In genomic region chr9:84970432-84970831, GRCh38 we compare ENCODE assay signal across 26 cellular contexts.
DNase-seq lines count a peak whose midpoint lies in the region; ATAC-seq, FAIRE-seq and TF ChIP-seq lines count a peak whose summit lies in the region.
"Had no signal": no experiment of that assay in that cellular context is flagged by ENCODE, and none has a peak within 500 bp of the region (broad histone marks: within the 10 kb centered on the region; RNA-seq: fewer than 3 reads in every experiment).

No MANE protein-coding gene starts in this region.

- H3K27me3 Mint-ChIP-seq in CD14-positive monocyte (ENCODE audit: low read depth in 3 of 3): peaks cover 0 to 5% (median 1%) of the 10 kb centered on the region in 3 donors

- no peak for FAIRE-seq in small intestine (lab: Jason Lieb, UNC)
- FAIRE-seq: endothelial cell of umbilical vein, frontal cortex had no signal

- H3K9me3 ChIP-seq in MG63 (no peaks in the 10 kb centered on the region), colonic mucosa (no peaks in the 10 kb centered on the region), mucosa of descending colon (no peaks in the 10 kb centered on the region), small intestine (ENCODE audit: control insufficient read depth, low read depth) (no peaks in the 10 kb centered on the region), osteoblast (ENCODE audit: low read depth, low read length) (peaks cover 4% of the 10 kb centered on the region)
- H3K9me3 ChIP-seq: BE2C, tibial artery had no signal

- H3K4me1 ChIP-seq in colonic mucosa: no peaks in the 10 kb centered on the region
- peaks cover 10% of the 10 kb centered on the region for H3K4me1 ChIP-seq in mucosa of descending colon (ENCODE audit: low read depth)
- H3K4me1 ChIP-seq in small intestine (ENCODE audit: control insufficient read depth in 2 of 2, insufficient read depth in 1 of 2, low read depth in 1 of 2, low read length in 1 of 2): no peaks in the 10 kb centered on the region
- H3K4me1 ChIP-seq in osteoblast (ENCODE audit: insufficient read depth, low read length): no peaks in the 10 kb centered on the region
- H3K4me1 ChIP-seq: BE2C, tibial artery had no signal

- no peaks in the 10 kb centered on the region for H3K4me1 Mint-ChIP-seq in CD14-positive monocyte
- H3K4me1 Mint-ChIP-seq: activated CD4-positive, alpha-beta memory T cell treated with anti-CD3 and anti-CD28 coated beads, Interleukin-2, amount 10 ng/mL, durations not matched to agents 7 days and 5 days had no signal

- peaks cover 0 to 5% (median 0%) of the 10 kb centered on the region in 7 donors for H3K9me3 Mint-ChIP-seq in CD14-positive monocyte
- H3K9me3 Mint-ChIP-seq: activated CD4-positive, alpha-beta memory T cell treated with anti-CD3 and anti-CD28 coated beads, Interleukin-2, amount 10 ng/mL, durations not matched to agents 7 days and 5 days had no signal

- no peak overlapping the region for H3K4me3 Mint-ChIP-seq in CD14-positive monocyte
- H3K4me3 Mint-ChIP-seq: activated CD4-positive, alpha-beta memory T cell treated with anti-CD3 and anti-CD28 coated beads, Interleukin-2, amount 10 ng/mL, durations not matched to agents 7 days and 5 days had no signal

- TF ChIP-seq CTCF in colonic mucosa (IDR thresholded peaks at IDR 0.05): no peak
- TF ChIP-seq CTCF in mucosa of descending colon (IDR thresholded peaks at IDR 0.05): no peak
- TF ChIP-seq CTCF in osteoblast (IDR thresholded peaks at IDR 0.05; ENCODE audit: extremely low read depth, low read depth, low read length): no peak
- no peak for TF ChIP-seq CTCF in CD14-positive monocyte (IDR thresholded peaks at IDR 0.05)

- no peak overlapping the region for H3K4me2 ChIP-seq in osteoblast (ENCODE audit: insufficient read depth, low read length)

- in situ Hi-C loops in Caki2 (cut with HindIII; ENCODE audit: low pct_unique_long_range_greater_than_20kb, low sequenced_read_pairs): no loop called here

- no peak overlapping the region for H3K9ac ChIP-seq in colonic mucosa (ENCODE audit: low read depth in 2 of 2, low read length in 2 of 2)

- H2AFZ ChIP-seq in osteoblast (ENCODE audit: low read length): no peak overlapping the region

- WGBS in small intestine, 3 donors: 30 to 49% (median 40%) methylated on average over 2 of the region's 2 CpGs

- no peaks in the 10 kb centered on the region for H3K27me3 ChIP-seq in MG63
- H3K27me3 ChIP-seq in colonic mucosa: no peaks in the 10 kb centered on the region
- H3K27me3 ChIP-seq in small intestine (ENCODE audit: control insufficient read depth in 2 of 2, insufficient read depth in 2 of 2, low read length in 2 of 2): no peaks in the 10 kb centered on the region
- no peaks in the 10 kb centered on the region for H3K27me3 ChIP-seq in osteoblast (ENCODE audit: insufficient read depth, low read length)
- H3K27me3 ChIP-seq: BE2C, tibial artery had no signal

- H3K27ac ChIP-seq in colonic mucosa: peak overlapping the region; percentile 34
- H3K27ac ChIP-seq in small intestine (ENCODE audit: low read depth in 1 of 2, low read length in 1 of 2): no peak overlapping the region
- H3K27ac ChIP-seq in osteoblast (ENCODE audit: low read depth, low read length): no peak overlapping the region
- H3K27ac ChIP-seq: tibial artery had no signal

- H3K36me3 ChIP-seq in MG63: no peaks in the 10 kb centered on the region
- no peaks in the 10 kb centered on the region for H3K36me3 ChIP-seq in colonic mucosa
- H3K36me3 ChIP-seq in mucosa of descending colon (ENCODE audit: low read depth): no peaks in the 10 kb centered on the region
- no peaks in the 10 kb centered on the region for H3K36me3 ChIP-seq in small intestine (ENCODE audit: control insufficient read depth in 2 of 2, insufficient read depth in 2 of 2, low read length in 2 of 2)
- no peaks in the 10 kb centered on the region for H3K36me3 ChIP-seq in osteoblast (ENCODE audit: insufficient read depth, low read length)
- H3K36me3 ChIP-seq: BE2C, tibial artery had no signal

- H4K20me1 ChIP-seq in osteoblast (ENCODE audit: insufficient read depth, low read length): no peaks in the 10 kb centered on the region

- no peaks in the 10 kb centered on the region for H3K79me2 ChIP-seq in osteoblast (ENCODE audit: insufficient read depth, low read length)

- no peaks in the 10 kb centered on the region for H3K36me3 Mint-ChIP-seq in CD14-positive monocyte

- no peak overlapping the region for H3K27ac Mint-ChIP-seq in CD14-positive monocyte
- H3K27ac Mint-ChIP-seq: activated CD4-positive, alpha-beta memory T cell treated with anti-CD3 and anti-CD28 coated beads, Interleukin-2, amount 10 ng/mL, durations not matched to agents 7 days and 5 days had no signal

- DNase-seq in Caki2 (ENCODE audit: low read depth) (peak; percentile 63), MG63 (peak; percentile 59), colonic mucosa (peak; percentile 45), mucosa of descending colon (peak in 1 of 3 donors; percentile 65), small intestine (no peak), osteoblast (ENCODE audit: insufficient read length, low spot score, missing footprints) (no peak), CD14-positive monocyte (ENCODE audit: low spot score) (no peak)
- no peak for DNase-seq in activated CD4-positive, CD25-positive, alpha-beta regulatory T cell treated with anti-CD3 and anti-CD28 coated beads, Interleukin-2, amount 50 U/mL, for 72 hours
- DNase-seq: activated CD4-positive, alpha-beta memory T cell treated with anti-CD3 and anti-CD28 coated beads, Interleukin-2, amount 10 ng/mL, durations not matched to agents 7 days and 5 days; activated CD4-positive, CD25-positive, alpha-beta regulatory T cell; activated gamma-delta T cell treated with Interleukin-2 at 50 U/mL for 16 hours; BE2C; COR-L47; dermis blood vessel endothelial cell; EL; HCEC 1CT; hippocampal formation; NCI-H1694; NCI-H69; stimulated activated CD4-positive, alpha-beta T cell treated with anti-CD3 and anti-CD28 coated beads, Interleukin-4, amount 100 ng/mL, for 24 hours; stimulated activated naive CD4-positive, alpha-beta T cell treated with Interleukin-2 at 50 U/mL for 16 hours; tibial artery had no signal

- ATAC-seq in mucosa of descending colon: peak; percentile 84
- ATAC-seq: Right ventricle myocardium inferior had no signal

- intact Hi-C loops in colonic mucosa (cut with DNase I): no loop called here
- intact Hi-C loops in mucosa of descending colon (cut with DNase I, micrococcal nuclease): no loop called here
- intact Hi-C loops in CD14-positive monocyte (cut with micrococcal nuclease): no loop called here

- H3K4me3 ChIP-seq in MG63 (no peak overlapping the region), colonic mucosa (no peak overlapping the region), mucosa of descending colon (no peak overlapping the region), small intestine (ENCODE audit: low read depth in 1 of 2, low read length in 2 of 2) (no peak overlapping the region), osteoblast (ENCODE audit: insufficient read depth, low read length) (no peak overlapping the region)
- H3K4me3 ChIP-seq: lung, tibial artery had no signal

Comparison
In these comparisons a context has a peak if more than half of its experiments do, and no peak if none do; other contexts are left out.
1. DNase-seq: peak in Caki2 (single experiment), MG63 (single experiment) and colonic mucosa (single experiment); none in small intestine (single experiment), osteoblast (single experiment), activated CD4-positive, CD25-positive, alpha-beta regulatory T cell treated with anti-CD3 and anti-CD28 coated beads, Interleukin-2, amount 50 U/mL, for 72 hours (single experiment) and CD14-positive monocyte (single experiment).